Comparison of ENCODE assay signal across 9 cellular contexts in genomic region chr9:97954550-97954989, GRCh38. TPM values are rescaled to one million over a fixed set of nuclear protein-coding genes. Genes with fewer than 3 reads are reported as not detected.
DNase-seq lines count a peak whose midpoint lies in the region; ATAC-seq lines count a peak whose summit lies in the region.
"Had no signal": no experiment of that assay in that cellular context is flagged by ENCODE, and none has a peak within 500 bp of the region (broad histone marks: within the 10 kb centered on the region; RNA-seq: fewer than 3 reads in every experiment).

No MANE protein-coding gene starts in this region.

- no peaks in the 10 kb centered on the region for H3K79me2 ChIP-seq in trophoblast cell (ENCODE audit: control insufficient read depth, insufficient read depth, low read length, poor library complexity)

- DNase-seq in NK-92 treated with Interleukin-12 subunit alpha and Interleukin-12 subunit beta, amount 100 ng/mL, for 24 hours (lab: John Stamatoyannopoulos, UW): peak; percentile 22
- DNase-seq in NK-92 (lab: John Stamatoyannopoulos, UW; ENCODE audit: unreplicated experiment): no peak
- peak; percentile 88 for DNase-seq in NCI-H69 (lab: John Stamatoyannopoulos, UW)
- peak; percentile 41 to 55 for DNase-seq in activated CD4-positive, alpha-beta T cell treated with anti-CD3 and anti-CD28 coated beads, Interleukin-2, amount 50 U/mL, for 48 hours
- DNase-seq in epidermal melanocyte (ENCODE audit: insufficient read length, low spot score): peak; percentile 31
- peak; percentile 44 to 62 for DNase-seq in trophoblast cell
- no peak for DNase-seq in MV-4-11 (lab: John Stamatoyannopoulos, UW)

- no peaks in the 10 kb centered on the region for H3K27me3 ChIP-seq in trophoblast cell (ENCODE audit: insufficient read depth, low read length)

- no peak overlapping the region for H4K12ac ChIP-seq in trophoblast cell (ENCODE audit: low read depth, low read length)

- no peak overlapping the region for H2BK5ac ChIP-seq in trophoblast cell (ENCODE audit: low read depth, low read length, poor library complexity)

- no peaks in the 10 kb centered on the region for H3K36me3 ChIP-seq in trophoblast cell (ENCODE audit: control insufficient read depth in 1 of 2, insufficient read depth in 2 of 2, low read length in 2 of 2)

- no peak overlapping the region for H2BK12ac ChIP-seq in trophoblast cell (ENCODE audit: low read length)

- H3K23ac ChIP-seq in trophoblast cell (ENCODE audit: low read length): no peak overlapping the region

- no peak overlapping the region for H2BK120ac ChIP-seq in trophoblast cell (ENCODE audit: insufficient read depth, low read length, poor library complexity)

- no peak overlapping the region for H3K18ac ChIP-seq in trophoblast cell (ENCODE audit: low read length)

- H3K27ac ChIP-seq in trophoblast cell (ENCODE audit: low read depth, low read length): no peak overlapping the region

- no peak overlapping the region for H3K9ac ChIP-seq in trophoblast cell (ENCODE audit: low read length)

- H3K4me2 ChIP-seq in trophoblast cell (ENCODE audit: low read length): no peak overlapping the region

- no peaks in the 10 kb centered on the region for H3K79me1 ChIP-seq in trophoblast cell (ENCODE audit: low read length)

- no peak overlapping the region for H3K4ac ChIP-seq in trophoblast cell (ENCODE audit: low read depth, low read length)

- no peak overlapping the region for H3K14ac ChIP-seq in trophoblast cell (ENCODE audit: low read length)

- peaks cover 7% of the 10 kb centered on the region for H3K9me3 ChIP-seq in trophoblast cell (ENCODE audit: insufficient read depth, low read depth, low read length)

- no peaks in the 10 kb centered on the region for H3K4me1 ChIP-seq in trophoblast cell (ENCODE audit: control insufficient read depth in 1 of 2, insufficient read depth in 2 of 2, low read length in 2 of 2)

- no peak overlapping the region for H2AK5ac ChIP-seq in trophoblast cell (ENCODE audit: low read length)

- H3K4me3 ChIP-seq in trophoblast cell (ENCODE audit: low read depth, low read length): no peak overlapping the region

- no peak overlapping the region for H4K8ac ChIP-seq in trophoblast cell (ENCODE audit: low read depth, low read length)

- H2AFZ ChIP-seq in trophoblast cell (ENCODE audit: insufficient read depth, low read length, poor library complexity): no peak overlapping the region

- H4K91ac ChIP-seq in trophoblast cell (ENCODE audit: low read depth, low read length): no peak overlapping the region

- peak; percentile 66 for ATAC-seq in HG02885 (IDR thresholded peaks at IDR 0.05; ENCODE audit: poor library complexity, unreplicated experiment)

RNA-seq across cellular contexts. Expression of gene HEMGN, which starts 16.6 kb away (rescaled TPM):
- polyA plus RNA-seq in trophoblast cell (2013): not detected in 2 replicates
- polyA plus RNA-seq: esophagus had no signal

RNA-seq across cellular contexts. Expression of gene ANP32B, which starts 28.6 kb away (rescaled TPM):
- 178 and 179 TPM in 2 replicates for polyA plus RNA-seq in trophoblast cell (2013)

RNA-seq across cellular contexts. Expression of gene TRMO, which starts 32.3 kb away (rescaled TPM):
- polyA plus RNA-seq in trophoblast cell (2013): 3.0 and 3.4 TPM in 2 replicates

Comparison
In these comparisons a context has a peak if more than half of its experiments do, and no peak if none do; other contexts are left out.
1. DNase-seq: peak in NK-92 treated with Interleukin-12 subunit alpha and Interleukin-12 subunit beta, amount 100 ng/mL, for 24 hours (single experiment), NCI-H69 (single experiment), activated CD4-positive, alpha-beta T cell treated with anti-CD3 and anti-CD28 coated beads, Interleukin-2, amount 50 U/mL, for 48 hours (2 of 2), epidermal melanocyte (single experiment) and trophoblast cell (2 of 2); none in NK-92 (single experiment) and MV-4-11 (single experiment).